In the genomic region with DNA sequence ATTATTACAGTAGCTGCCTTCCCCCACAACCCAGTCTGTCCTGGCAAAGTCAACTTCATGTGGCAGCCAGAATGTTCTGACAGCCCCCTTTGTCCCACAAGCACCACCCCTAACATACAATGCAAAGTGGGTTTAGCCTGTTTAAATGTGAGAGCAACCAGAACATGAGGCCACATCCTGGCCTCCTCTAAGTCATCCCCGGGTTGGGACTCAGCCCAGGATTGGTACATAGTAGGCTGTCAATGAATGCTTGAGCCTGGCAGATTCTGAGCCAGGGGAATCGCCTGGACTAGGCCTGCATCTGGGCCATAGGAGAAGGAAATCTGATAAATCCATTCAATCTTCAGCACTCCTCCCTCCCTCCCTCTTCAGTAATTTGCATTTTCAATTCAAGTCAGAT, we compare ENCODE assay signal across 1 cellular context.
TF ChIP-seq lines count a peak whose summit lies in the region.

No MANE protein-coding gene starts in this region.

TF ChIP-seq in HCT116, 20 proteins besides CTCF, POLR2A, EP300 and RAD21:
- TF ChIP-seq JUND (IDR thresholded peaks at IDR 0.05) = no peak
- no peak for TF ChIP-seq EGR1 (IDR thresholded peaks at IDR 0.05; ENCODE audit: low read depth)
- TF ChIP-seq, protein P1, sequence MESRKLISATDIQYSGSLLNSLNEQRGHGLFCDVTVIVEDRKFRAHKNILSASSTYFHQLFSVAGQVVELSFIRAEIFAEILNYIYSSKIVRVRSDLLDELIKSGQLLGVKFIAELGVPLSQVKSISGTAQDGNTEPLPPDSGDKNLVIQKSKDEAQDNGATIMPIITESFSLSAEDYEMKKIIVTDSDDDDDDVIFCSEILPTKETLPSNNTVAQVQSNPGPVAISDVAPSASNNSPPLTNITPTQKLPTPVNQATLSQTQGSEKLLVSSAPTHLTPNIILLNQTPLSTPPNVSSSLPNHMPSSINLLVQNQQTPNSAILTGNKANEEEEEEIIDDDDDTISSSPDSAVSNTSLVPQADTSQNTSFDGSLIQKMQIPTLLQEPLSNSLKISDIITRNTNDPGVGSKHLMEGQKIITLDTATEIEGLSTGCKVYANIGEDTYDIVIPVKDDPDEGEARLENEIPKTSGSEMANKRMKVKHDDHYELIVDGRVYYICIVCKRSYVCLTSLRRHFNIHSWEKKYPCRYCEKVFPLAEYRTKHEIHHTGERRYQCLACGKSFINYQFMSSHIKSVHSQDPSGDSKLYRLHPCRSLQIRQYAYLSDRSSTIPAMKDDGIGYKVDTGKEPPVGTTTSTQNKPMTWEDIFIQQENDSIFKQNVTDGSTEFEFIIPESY (IDR thresholded peaks at IDR 0.05; ENCODE audit: extremely low read depth, insufficient replicate concordance, low read length) = no peak
- no peak for TF ChIP-seq CBX3 (IDR thresholded peaks at IDR 0.05; ENCODE audit: low read depth)
- no peak for TF ChIP-seq CEBPB (IDR thresholded peaks at IDR 0.05; ENCODE audit: low read depth)
- no peak for TF ChIP-seq SRF (IDR thresholded peaks at IDR 0.05; ENCODE audit: low read depth)
- TF ChIP-seq EZH2 (IDR thresholded peaks at IDR 0.05) = no peak
- no peak for TF ChIP-seq YY1 (IDR thresholded peaks at IDR 0.05; ENCODE audit: extremely low read depth, insufficient replicate concordance, low read depth, low read length)
- TF ChIP-seq EZH2phosphoT487 (IDR thresholded peaks at IDR 0.05; ENCODE audit: borderline replicate concordance) = no peak
- TF ChIP-seq, protein P2, sequence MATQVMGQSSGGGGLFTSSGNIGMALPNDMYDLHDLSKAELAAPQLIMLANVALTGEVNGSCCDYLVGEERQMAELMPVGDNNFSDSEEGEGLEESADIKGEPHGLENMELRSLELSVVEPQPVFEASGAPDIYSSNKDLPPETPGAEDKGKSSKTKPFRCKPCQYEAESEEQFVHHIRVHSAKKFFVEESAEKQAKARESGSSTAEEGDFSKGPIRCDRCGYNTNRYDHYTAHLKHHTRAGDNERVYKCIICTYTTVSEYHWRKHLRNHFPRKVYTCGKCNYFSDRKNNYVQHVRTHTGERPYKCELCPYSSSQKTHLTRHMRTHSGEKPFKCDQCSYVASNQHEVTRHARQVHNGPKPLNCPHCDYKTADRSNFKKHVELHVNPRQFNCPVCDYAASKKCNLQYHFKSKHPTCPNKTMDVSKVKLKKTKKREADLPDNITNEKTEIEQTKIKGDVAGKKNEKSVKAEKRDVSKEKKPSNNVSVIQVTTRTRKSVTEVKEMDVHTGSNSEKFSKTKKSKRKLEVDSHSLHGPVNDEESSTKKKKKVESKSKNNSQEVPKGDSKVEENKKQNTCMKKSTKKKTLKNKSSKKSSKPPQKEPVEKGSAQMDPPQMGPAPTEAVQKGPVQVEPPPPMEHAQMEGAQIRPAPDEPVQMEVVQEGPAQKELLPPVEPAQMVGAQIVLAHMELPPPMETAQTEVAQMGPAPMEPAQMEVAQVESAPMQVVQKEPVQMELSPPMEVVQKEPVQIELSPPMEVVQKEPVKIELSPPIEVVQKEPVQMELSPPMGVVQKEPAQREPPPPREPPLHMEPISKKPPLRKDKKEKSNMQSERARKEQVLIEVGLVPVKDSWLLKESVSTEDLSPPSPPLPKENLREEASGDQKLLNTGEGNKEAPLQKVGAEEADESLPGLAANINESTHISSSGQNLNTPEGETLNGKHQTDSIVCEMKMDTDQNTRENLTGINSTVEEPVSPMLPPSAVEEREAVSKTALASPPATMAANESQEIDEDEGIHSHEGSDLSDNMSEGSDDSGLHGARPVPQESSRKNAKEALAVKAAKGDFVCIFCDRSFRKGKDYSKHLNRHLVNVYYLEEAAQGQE (IDR thresholded peaks at IDR 0.05; ENCODE audit: low read depth) = no peak
- TF ChIP-seq POLR2AphosphoS5 (IDR thresholded peaks at IDR 0.05; ENCODE audit: low read depth, low read length) = no peak
- TF ChIP-seq ZFX (IDR thresholded peaks at IDR 0.05) = no peak
- no peak for TF ChIP-seq SIN3A (IDR thresholded peaks at IDR 0.05; ENCODE audit: low read depth)
- TF ChIP-seq FOSL1 (IDR thresholded peaks at IDR 0.05; ENCODE audit: low read depth) = no peak
- no peak for TF ChIP-seq TCF7L2 (IDR thresholded peaks at IDR 0.05; ENCODE audit: borderline replicate concordance, extremely low read depth, insufficient read depth, insufficient read length)
- TF ChIP-seq ELF1 (IDR thresholded peaks at IDR 0.05; ENCODE audit: borderline replicate concordance, low read depth) = no peak
- TF ChIP-seq, protein P3, sequence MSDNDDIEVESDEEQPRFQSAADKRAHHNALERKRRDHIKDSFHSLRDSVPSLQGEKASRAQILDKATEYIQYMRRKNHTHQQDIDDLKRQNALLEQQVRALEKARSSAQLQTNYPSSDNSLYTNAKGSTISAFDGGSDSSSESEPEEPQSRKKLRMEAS (IDR thresholded peaks at IDR 0.05) = no peak
